Comparison of ENCODE assay signal across 21 cellular contexts in the genomic region with DNA sequence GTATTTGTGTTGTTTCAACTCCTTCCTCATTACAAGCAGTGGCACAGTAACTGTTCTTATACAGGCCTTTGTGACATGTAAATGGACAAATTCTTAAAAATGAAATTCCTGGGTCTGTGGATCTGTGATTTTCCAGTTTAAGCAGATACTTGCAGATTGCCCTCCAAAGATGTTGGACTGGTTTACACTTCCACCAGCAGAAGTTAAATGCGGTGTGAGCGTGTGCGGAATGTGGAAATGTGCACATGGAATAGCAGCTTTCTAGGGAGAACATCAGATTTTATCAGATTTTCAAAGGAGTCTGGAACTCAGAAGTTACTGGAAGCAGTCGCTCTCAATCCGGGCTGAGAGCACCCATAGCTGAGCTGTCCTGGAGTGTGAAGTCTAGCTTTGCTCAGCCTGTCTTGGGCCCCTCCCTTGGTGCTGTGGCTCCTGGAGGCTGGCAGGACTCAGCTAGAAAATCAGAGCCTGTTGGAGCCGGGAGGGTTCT.
"Had no signal": no experiment of that assay in that cellular context is flagged by ENCODE, and none has a peak within 500 bp of the region (broad histone marks: within the 10 kb centered on the region; RNA-seq: fewer than 3 reads in every experiment).

No MANE protein-coding gene starts in this region.

- H3K4me3 ChIP-seq: adrenal gland, colonic mucosa, testis had no signal

- H3K27ac ChIP-seq: adrenal gland, colonic mucosa, foreskin keratinocyte, neutrophil, parathyroid adenoma, testis had no signal

- H3K27me3 ChIP-seq: adrenal gland, colonic mucosa, foreskin keratinocyte, neutrophil, testis had no signal

- H3K9me3 ChIP-seq: adrenal gland, colonic mucosa, neutrophil, SK-N-SH, testis had no signal

- H3K27me3 Mint-ChIP-seq: activated T-helper 17 cell treated with anti-CD3 and anti-CD28 coated beads, Interleukin-2, amount 50 U/mL, for 72 hours; naive thymus-derived CD4-positive, alpha-beta T cell; stimulated activated naive CD8-positive, alpha-beta T cell treated with anti-CD3 and anti-CD28 coated beads, Interleukin-15, amount 100 ng/mL, for 72 hours had no signal

- H3K9ac ChIP-seq: parathyroid adenoma, SK-N-SH had no signal

- H3K9me3 Mint-ChIP-seq: activated T-helper 17 cell treated with anti-CD3 and anti-CD28 coated beads, Interleukin-2, amount 50 U/mL, for 72 hours; naive thymus-derived CD4-positive, alpha-beta T cell; stimulated activated naive CD8-positive, alpha-beta T cell treated with anti-CD3 and anti-CD28 coated beads, Interleukin-15, amount 100 ng/mL, for 72 hours had no signal

- H3K4me3 Mint-ChIP-seq: activated T-helper 17 cell treated with anti-CD3 and anti-CD28 coated beads, Interleukin-2, amount 50 U/mL, for 72 hours; naive thymus-derived CD4-positive, alpha-beta T cell; stimulated activated naive CD8-positive, alpha-beta T cell treated with anti-CD3 and anti-CD28 coated beads, Interleukin-15, amount 100 ng/mL, for 72 hours had no signal

- H3K36me3 ChIP-seq: colonic mucosa, neutrophil had no signal

- H3K27ac Mint-ChIP-seq: activated T-helper 17 cell treated with anti-CD3 and anti-CD28 coated beads, Interleukin-2, amount 50 U/mL, for 72 hours had no signal

- H3K4me1 ChIP-seq: adrenal gland, colonic mucosa had no signal

- DNase-seq: activated CD4-positive, alpha-beta T cell treated with anti-CD3 and anti-CD28 coated beads for 1 hour; activated CD4-positive, alpha-beta T cell treated with anti-CD3 and anti-CD28 coated beads, Interleukin-2, amount 50 U/mL, for 4 hours; activated naive CD4-positive, alpha-beta T cell treated with Interleukin-2 at 50 U/mL for 16 hours; adrenal gland; central memory CD4-positive, alpha-beta T cell; colonic mucosa; effector CD8-positive, alpha-beta T cell; foreskin keratinocyte; head of caudate nucleus; mammary epithelial cell; naive thymus-derived CD4-positive, alpha-beta T cell; retina; SHP77; small intestine; stimulated activated naive CD8-positive, alpha-beta T cell treated with anti-CD3 and anti-CD28 coated beads, Interleukin-15, amount 100 ng/mL, for 72 hours; T-helper 1 cell; testis had no signal
